8 cellular contexts compared by ENCODE assay signal in genomic region chr2:102736607-102737409, GRCh38.
DNase-seq lines count a peak whose midpoint lies in the region; ATAC-seq and TF ChIP-seq lines count a peak whose summit lies in the region.

No MANE protein-coding gene starts in this region.

- H3K36me3 ChIP-seq in brain microvascular endothelial cell (replicated peaks), result peaks cover under 1% of the 10 kb centered on the region

- H3K27ac ChIP-seq in brain microvascular endothelial cell (no peak overlapping the region), skin epidermis (peak overlapping the region in 20 of 21 experiments; percentile 37 to 92 (median 82))

- TF ChIP-seq CTCF in brain microvascular endothelial cell (IDR thresholded peaks at IDR 0.05; ENCODE audit: low read depth, low read length, missing control alignments), result peak; percentile 39

- H3K27me3 ChIP-seq in brain microvascular endothelial cell (replicated peaks), result no peaks in the 10 kb centered on the region

- ATAC-seq in HG02763 (IDR thresholded peaks at IDR 0.05; ENCODE audit: unreplicated experiment), result peak; percentile 96

- H3K4me3 ChIP-seq in brain microvascular endothelial cell (ENCODE audit: low read depth, low read length) (peak overlapping the region; percentile 77), iPS-18c (ENCODE audit: insufficient read depth, low read depth, low read length) (peak overlapping the region; percentile 88), skin epidermis (peak overlapping the region; percentile 68 to 95 (median 92))

- in situ Hi-C loops in brain microvascular endothelial cell (cut with HindIII; ENCODE audit: low pct_ligation_motif_present, low sequenced_read_pairs), result no loop called here

- DNase-seq in NCI-H524 (lab: John Stamatoyannopoulos, UW) (peak; percentile 12 to 70), NCI-H524 treated with DMSO at 0.1 percent for 48 hours (lab: John Stamatoyannopoulos, UW) (no peak), NCI-H128 (lab: John Stamatoyannopoulos, UW; ENCODE audit: unreplicated experiment) (peak; percentile 58), UCSD-AML1 (lab: John Stamatoyannopoulos, UW; ENCODE audit: unreplicated experiment) (peak; percentile 87), brain microvascular endothelial cell (peak; percentile 36)

- H3K9me3 ChIP-seq in iPS-18c (ENCODE audit: control insufficient read depth, insufficient read depth, low read length), result no peaks in the 10 kb centered on the region
